ENCODE assay signal across 16 cellular contexts in genomic region chr14:55388160-55388559, GRCh38. TPM values are rescaled to one million over a fixed set of nuclear protein-coding genes. Genes with fewer than 3 reads are reported as not detected.
DNase-seq lines count a peak whose midpoint lies in the region; ATAC-seq lines count a peak whose summit lies in the region.
"Had no signal": no experiment of that assay in that cellular context is flagged by ENCODE, and none has a peak within 500 bp of the region (broad histone marks: within the 10 kb centered on the region; RNA-seq: fewer than 3 reads in every experiment).

No MANE protein-coding gene starts in this region.

- no peak overlapping the region for H3K4me3 ChIP-seq in ACC112 (ENCODE audit: low read depth, low read length)

- intact Hi-C loops in activated T-helper 1 cell treated with anti-CD3 and anti-CD28 coated beads, Interleukin-12 subunit alpha, Interleukin-12 subunit beta, Interleukin-2, Interleukin-4 antibody, amounts not matched to agents 30 ng/mL and 10 ng/mL and 1 ng/mL, durations not matched to agents 14 hours and 24 hours and 36 hours (cut with micrococcal nuclease) = no loop called here

- H3K36me3 Mint-ChIP-seq in activated T-helper 1 cell treated with anti-CD3 and anti-CD28 coated beads, Interleukin-12 subunit alpha, Interleukin-12 subunit beta, Interleukin-2, Interleukin-4 antibody, amounts not matched to agents 30 ng/mL and 10 ng/mL and 1 ng/mL, durations not matched to agents 14 hours and 24 hours and 36 hours (ENCODE audit: low read depth) = peaks cover 39% of the 10 kb centered on the region

- H2AFZ ChIP-seq in ACC112 (ENCODE audit: low read length, unreplicated experiment) = no peak overlapping the region

- no peaks in the 10 kb centered on the region for H3K79me2 ChIP-seq in ACC112 (ENCODE audit: control insufficient read depth, insufficient read depth, low read length, unreplicated experiment)

- H3K36me3 ChIP-seq in ACC112 (ENCODE audit: insufficient read depth, low read length) = peaks cover 20% of the 10 kb centered on the region

- peak overlapping the region; percentile 45 for H3K27ac ChIP-seq in ACC112 (ENCODE audit: low read depth, low read length)

- peaks cover 44% of the 10 kb centered on the region for H3K4me1 Mint-ChIP-seq in activated T-helper 1 cell treated with anti-CD3 and anti-CD28 coated beads, Interleukin-12 subunit alpha, Interleukin-12 subunit beta, Interleukin-2, Interleukin-4 antibody, amounts not matched to agents 30 ng/mL and 10 ng/mL and 1 ng/mL, durations not matched to agents 14 hours and 24 hours and 36 hours (ENCODE audit: low read depth)

- no peaks in the 10 kb centered on the region for H3K27me3 Mint-ChIP-seq in activated T-helper 1 cell treated with anti-CD3 and anti-CD28 coated beads, Interleukin-12 subunit alpha, Interleukin-12 subunit beta, Interleukin-2, Interleukin-4 antibody, amounts not matched to agents 30 ng/mL and 10 ng/mL and 1 ng/mL, durations not matched to agents 14 hours and 24 hours and 36 hours (ENCODE audit: insufficient read depth)

- DNase-seq in GM04504 (ENCODE audit: low read depth) (peak; percentile 49), glomerular visceral epithelial cell (ENCODE audit: extremely low spot score) (peak; percentile 62), C1 segment of cervical spinal cord (lab: John Stamatoyannopoulos, UW) (no peak), kidney glomerular epithelial cell (lab: John Stamatoyannopoulos, UW) (no peak)
- no peak for DNase-seq in activated T-helper 1 cell treated with anti-CD3 and anti-CD28 coated beads, Interleukin-12 subunit alpha, Interleukin-12 subunit beta, Interleukin-2, Interleukin-4 antibody, amounts not matched to agents 30 ng/mL and 10 ng/mL and 1 ng/mL, durations not matched to agents 14 hours and 24 hours and 36 hours (ENCODE audit: low spot score)
- no peak for DNase-seq in stimulated activated CD4-positive, alpha-beta T cell treated with anti-CD3 and anti-CD28 coated beads, Interleukin-4, amount 100 ng/mL, for 24 hours
- DNase-seq: BE2C; NCI-H1048; stimulated activated CD4-positive, alpha-beta T cell treated with anti-CD3 and anti-CD28 coated beads, Interleukin-4, amount 100 ng/mL, for 4 hours; stimulated activated naive CD4-positive, alpha-beta T cell had no signal

- peak overlapping the region; percentile 64 for H3K27ac Mint-ChIP-seq in activated T-helper 1 cell treated with anti-CD3 and anti-CD28 coated beads, Interleukin-12 subunit alpha, Interleukin-12 subunit beta, Interleukin-2, Interleukin-4 antibody, amounts not matched to agents 30 ng/mL and 10 ng/mL and 1 ng/mL, durations not matched to agents 14 hours and 24 hours and 36 hours

- ATAC-seq in GM21423 (IDR thresholded peaks at IDR 0.05; ENCODE audit: unreplicated experiment) = no peak

- H3K27me3 ChIP-seq in ACC112 (ENCODE audit: insufficient read depth, low read length) = no peaks in the 10 kb centered on the region
- H3K27me3 ChIP-seq: BE2C had no signal

- H3K4me3 Mint-ChIP-seq in activated T-helper 1 cell treated with anti-CD3 and anti-CD28 coated beads, Interleukin-12 subunit alpha, Interleukin-12 subunit beta, Interleukin-2, Interleukin-4 antibody, amounts not matched to agents 30 ng/mL and 10 ng/mL and 1 ng/mL, durations not matched to agents 14 hours and 24 hours and 36 hours = no peak overlapping the region

- no peaks in the 10 kb centered on the region for H3K9me3 Mint-ChIP-seq in activated T-helper 1 cell treated with anti-CD3 and anti-CD28 coated beads, Interleukin-12 subunit alpha, Interleukin-12 subunit beta, Interleukin-2, Interleukin-4 antibody, amounts not matched to agents 30 ng/mL and 10 ng/mL and 1 ng/mL, durations not matched to agents 14 hours and 24 hours and 36 hours

- peaks cover 26% of the 10 kb centered on the region for H3K4me1 ChIP-seq in ACC112 (ENCODE audit: control insufficient read depth, insufficient read depth, low read length, unreplicated experiment)
- H3K4me1 ChIP-seq: BE2C had no signal

RNA-seq across cellular contexts. Expression of gene ATG14, which starts 23.5 kb away (rescaled TPM):
- 4.8 and 6.2 TPM in 2 replicates for total RNA-seq in activated T-helper 1 cell treated with anti-CD3 and anti-CD28 coated beads, Interleukin-12 subunit alpha, Interleukin-12 subunit beta, Interleukin-2, Interleukin-4 antibody, amounts not matched to agents 30 ng/mL and 10 ng/mL and 1 ng/mL, durations not matched to agents 14 hours and 24 hours and 36 hours

RNA-seq across cellular contexts. Expression of gene TBPL2, which starts 52.3 kb away (rescaled TPM):
- not detected in 2 replicates for total RNA-seq in activated T-helper 1 cell treated with anti-CD3 and anti-CD28 coated beads, Interleukin-12 subunit alpha, Interleukin-12 subunit beta, Interleukin-2, Interleukin-4 antibody, amounts not matched to agents 30 ng/mL and 10 ng/mL and 1 ng/mL, durations not matched to agents 14 hours and 24 hours and 36 hours
- total RNA-seq: H1; HT-29; renal cortical epithelial cell; T-helper 1 cell treated with Interleukin-12 subunit alpha and Interleukin-12 subunit beta and Interleukin-4 antibody, amounts not matched to agents 30 ng/mL and 1 ng/mL, for 36 hours had no signal

Comparison
In these comparisons a context has a peak if more than half of its experiments do, and no peak if none do; other contexts are left out.
1. DNase-seq: peak in GM04504 (single experiment) and glomerular visceral epithelial cell (single experiment); none in activated T-helper 1 cell treated with anti-CD3 and anti-CD28 coated beads, Interleukin-12 subunit alpha, Interleukin-12 subunit beta, Interleukin-2, Interleukin-4 antibody, amounts not matched to agents 30 ng/mL and 10 ng/mL and 1 ng/mL, durations not matched to agents 14 hours and 24 hours and 36 hours (single experiment), C1 segment of cervical spinal cord (0 of 14), kidney glomerular epithelial cell (single experiment) and stimulated activated CD4-positive, alpha-beta T cell treated with anti-CD3 and anti-CD28 coated beads, Interleukin-4, amount 100 ng/mL, for 24 hours (single experiment).